17 cellular contexts compared by ENCODE assay signal in genomic region chr7:157499835-157500153, GRCh38.
DNase-seq lines count a peak whose midpoint lies in the region; ATAC-seq and TF ChIP-seq lines count a peak whose summit lies in the region.
"Had no signal": no experiment of that assay in that cellular context is flagged by ENCODE, and none has a peak within 500 bp of the region (broad histone marks: within the 10 kb centered on the region; RNA-seq: fewer than 3 reads in every experiment).

No MANE protein-coding gene starts in this region.

- no peak for ATAC-seq in activated CD8-positive, alpha-beta T cell treated with anti-CD3 and anti-CD28 coated beads, Interleukin-2, amount 10 ng/mL, durations not matched to agents 7 days and 5 days
- no peak for ATAC-seq in activated CD8-positive, alpha-beta T cell treated with anti-CD3 and anti-CD28 coated beads for 36 hours
- ATAC-seq in left lobe of liver (no peak), upper lobe of right lung (no peak), HG03354 (IDR thresholded peaks at IDR 0.05; ENCODE audit: poor library complexity, severe bottlenecking, unreplicated experiment) (no peak), GM18505 (IDR thresholded peaks at IDR 0.05; ENCODE audit: unreplicated experiment) (no peak)

- H3K4me1 ChIP-seq in upper lobe of right lung = peaks cover 4% of the 10 kb centered on the region
- H3K4me1 ChIP-seq: BE2C, Caco-2 had no signal

- no peak overlapping the region for H3K4me3 ChIP-seq in upper lobe of right lung

- peaks cover 4% of the 10 kb centered on the region for H3K27me3 ChIP-seq in upper lobe of right lung
- H3K27me3 ChIP-seq: BE2C had no signal

- CTCF ChIA-PET in activated CD8-positive, alpha-beta T cell treated with anti-CD3 and anti-CD28 coated beads, Interleukin-2, amount 10 ng/mL, durations not matched to agents 7 days and 5 days (lab: Charles Lee) = no interaction called here
- CTCF ChIA-PET in activated CD8-positive, alpha-beta T cell treated with anti-CD3 and anti-CD28 coated beads for 36 hours (lab: Charles Lee) = no interaction called here

- no peak overlapping the region for H3K4me3 Mint-ChIP-seq in activated CD8-positive, alpha-beta T cell treated with anti-CD3 and anti-CD28 coated beads, Interleukin-2, amount 10 ng/mL, durations not matched to agents 7 days and 5 days
- H3K4me3 Mint-ChIP-seq in activated CD8-positive, alpha-beta T cell treated with anti-CD3 and anti-CD28 coated beads for 36 hours = no peak overlapping the region
- H3K4me3 Mint-ChIP-seq: CD4-positive, alpha-beta T cell had no signal

- H3K36me3 ChIP-seq in upper lobe of right lung = no peaks in the 10 kb centered on the region
- H3K36me3 ChIP-seq: BE2C had no signal

- H3K27me3 Mint-ChIP-seq in activated CD8-positive, alpha-beta T cell treated with anti-CD3 and anti-CD28 coated beads, Interleukin-2, amount 10 ng/mL, durations not matched to agents 7 days and 5 days (ENCODE audit: low read depth) = no peaks in the 10 kb centered on the region
- H3K27me3 Mint-ChIP-seq in activated CD8-positive, alpha-beta T cell treated with anti-CD3 and anti-CD28 coated beads for 36 hours = no peaks in the 10 kb centered on the region
- H3K27me3 Mint-ChIP-seq: CD4-positive, alpha-beta T cell had no signal

- no peak overlapping the region for H3K27ac ChIP-seq in upper lobe of right lung

- peaks cover 33% of the 10 kb centered on the region for H3K4me1 Mint-ChIP-seq in activated CD8-positive, alpha-beta T cell treated with anti-CD3 and anti-CD28 coated beads, Interleukin-2, amount 10 ng/mL, durations not matched to agents 7 days and 5 days (ENCODE audit: low read depth)
- peaks cover 39% of the 10 kb centered on the region for H3K4me1 Mint-ChIP-seq in activated CD8-positive, alpha-beta T cell treated with anti-CD3 and anti-CD28 coated beads for 36 hours (ENCODE audit: low read depth)

- no peak for TF ChIP-seq POLR2A in GM18505 (IDR thresholded peaks at IDR 0.05; ENCODE audit: borderline replicate concordance, extremely low read depth, insufficient read depth, insufficient read length)

- peaks cover 11% of the 10 kb centered on the region for H3K9me3 Mint-ChIP-seq in activated CD8-positive, alpha-beta T cell treated with anti-CD3 and anti-CD28 coated beads, Interleukin-2, amount 10 ng/mL, durations not matched to agents 7 days and 5 days (ENCODE audit: insufficient read depth)
- H3K9me3 Mint-ChIP-seq in activated CD8-positive, alpha-beta T cell treated with anti-CD3 and anti-CD28 coated beads for 36 hours = peaks cover under 1% of the 10 kb centered on the region
- H3K9me3 Mint-ChIP-seq: CD4-positive, alpha-beta T cell had no signal

- intact Hi-C loops in activated CD8-positive, alpha-beta T cell treated with anti-CD3 and anti-CD28 coated beads for 36 hours (cut with micrococcal nuclease) = no loop called here
- intact Hi-C loops in upper lobe of right lung (cut with DNase I) = no loop called here

- TF ChIP-seq CTCF in activated CD8-positive, alpha-beta T cell treated with anti-CD3 and anti-CD28 coated beads for 36 hours (IDR thresholded peaks at IDR 0.05) = no peak
- TF ChIP-seq CTCF in upper lobe of right lung (IDR thresholded peaks at IDR 0.05) = no peak

- H3K27ac Mint-ChIP-seq in activated CD8-positive, alpha-beta T cell treated with anti-CD3 and anti-CD28 coated beads, Interleukin-2, amount 10 ng/mL, durations not matched to agents 7 days and 5 days = peak overlapping the region; percentile 57
- no peak overlapping the region for H3K27ac Mint-ChIP-seq in activated CD8-positive, alpha-beta T cell treated with anti-CD3 and anti-CD28 coated beads for 36 hours
- H3K27ac Mint-ChIP-seq: CD4-positive, alpha-beta T cell had no signal

- no peak for DNase-seq in activated CD8-positive, alpha-beta T cell treated with anti-CD3 and anti-CD28 coated beads, Interleukin-2, amount 10 ng/mL, durations not matched to agents 7 days and 5 days
- no peak for DNase-seq in activated CD8-positive, alpha-beta T cell treated with anti-CD3 and anti-CD28 coated beads for 36 hours
- peak; percentile 2 for DNase-seq in stimulated activated CD4-positive, alpha-beta T cell treated with anti-CD3 and anti-CD28 coated beads, Interleukin-4, amount 100 ng/mL, for 24 hours
- DNase-seq in stimulated activated CD4-positive, alpha-beta T cell treated with anti-CD3 and anti-CD28 coated beads, Interleukin-2, amount 100 ng/mL, for 24 hours = no peak
- DNase-seq in left lobe of liver (ENCODE audit: low spot score) (peak; percentile 27), upper lobe of right lung (peak; percentile 45)
- DNase-seq: BE2C, GF-D8, HCEC 1CT, KG1, NCI-H1105 treated with DMSO at 0.1 percent for 48 hours, NCI-H1694, SHP77 had no signal

- POLR2A ChIA-PET in activated CD8-positive, alpha-beta T cell treated with anti-CD3 and anti-CD28 coated beads, Interleukin-2, amount 10 ng/mL, durations not matched to agents 7 days and 5 days (lab: Charles Lee) = no interaction called here
- POLR2A ChIA-PET in activated CD8-positive, alpha-beta T cell treated with anti-CD3 and anti-CD28 coated beads for 36 hours (lab: Charles Lee) = no interaction called here

- peaks cover 10% of the 10 kb centered on the region for H3K36me3 Mint-ChIP-seq in activated CD8-positive, alpha-beta T cell treated with anti-CD3 and anti-CD28 coated beads, Interleukin-2, amount 10 ng/mL, durations not matched to agents 7 days and 5 days (ENCODE audit: low read depth)
- H3K36me3 Mint-ChIP-seq in activated CD8-positive, alpha-beta T cell treated with anti-CD3 and anti-CD28 coated beads for 36 hours (ENCODE audit: low read depth) = no peaks in the 10 kb centered on the region

- no peaks in the 10 kb centered on the region for H3K9me3 ChIP-seq in upper lobe of right lung
- H3K9me3 ChIP-seq: BE2C, Caco-2 had no signal

Comparison
In these comparisons a context has a peak if more than half of its experiments do, and no peak if none do; other contexts are left out.
1. DNase-seq: peak in stimulated activated CD4-positive, alpha-beta T cell treated with anti-CD3 and anti-CD28 coated beads, Interleukin-4, amount 100 ng/mL, for 24 hours (single experiment), left lobe of liver (single experiment) and upper lobe of right lung (single experiment); none in activated CD8-positive, alpha-beta T cell treated with anti-CD3 and anti-CD28 coated beads, Interleukin-2, amount 10 ng/mL, durations not matched to agents 7 days and 5 days (single experiment), activated CD8-positive, alpha-beta T cell treated with anti-CD3 and anti-CD28 coated beads for 36 hours (single experiment) and stimulated activated CD4-positive, alpha-beta T cell treated with anti-CD3 and anti-CD28 coated beads, Interleukin-2, amount 100 ng/mL, for 24 hours (0 of 2).